8 cellular contexts compared by ENCODE assay signal in the genomic region with DNA sequence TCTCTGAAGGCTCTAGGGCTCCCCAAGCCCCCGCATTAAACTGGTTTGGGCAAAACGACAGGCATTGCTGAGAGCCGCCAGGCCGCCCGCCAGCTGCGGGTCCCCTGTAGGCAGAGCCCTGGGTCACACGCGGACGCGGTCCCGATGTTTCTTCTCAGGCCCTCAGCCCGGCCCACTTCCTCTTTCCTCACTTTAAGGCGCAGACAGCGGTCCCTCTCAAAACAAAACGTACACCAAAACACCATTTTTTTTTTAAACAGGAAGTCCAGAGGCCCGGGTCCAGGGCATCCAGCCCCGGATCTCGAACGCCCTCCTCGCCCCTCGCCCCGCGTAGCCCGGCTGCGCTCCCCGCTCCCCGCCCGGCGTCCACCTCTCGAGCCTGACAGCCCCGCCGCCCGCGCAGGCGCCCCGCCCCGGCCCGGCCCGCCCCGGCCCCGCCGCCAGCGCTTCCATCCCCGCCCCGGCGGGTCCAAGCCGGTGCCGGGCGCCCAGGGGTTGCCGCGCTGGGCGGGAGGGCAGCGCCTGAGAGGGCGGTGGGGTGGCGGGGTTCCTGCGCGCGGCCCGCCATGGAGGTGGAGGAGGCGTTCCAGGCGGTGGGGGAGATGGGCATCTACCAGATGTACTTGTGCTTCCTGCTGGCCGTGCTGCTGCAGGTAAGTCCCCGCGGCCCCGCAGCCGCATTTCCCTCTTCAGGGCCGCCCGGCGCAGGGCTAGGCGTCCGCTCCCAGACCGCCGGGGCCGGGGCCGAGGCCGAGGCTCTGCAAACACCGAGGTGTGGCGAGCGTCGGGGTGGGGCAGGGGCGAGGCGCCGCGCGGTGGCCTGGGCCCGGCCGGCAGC. TPM values are rescaled to one million over a fixed set of nuclear protein-coding genes. Genes with fewer than 3 reads are reported as not detected.
DNase-seq lines count a peak whose midpoint lies in the region; ATAC-seq and TF ChIP-seq lines count a peak whose summit lies in the region.

A gene (plus strand): TSS at position 452 of the 838 bp plus-strand sequence. CDS start 115 bp downstream, at position 567.

- DNase-seq in Calu3 = peak; percentile 51
- peak; percentile 49 for DNase-seq in RPMI7951 (ENCODE audit: low read depth)
- DNase-seq in amygdala (lab: John Stamatoyannopoulos, UW) = peak in 39 of 56 donors; percentile 24 to 80 (median 62)
- peak; percentile 74 for DNase-seq in left cardiac atrium
- DNase-seq in NCI-H1105 (lab: John Stamatoyannopoulos, UW) = no peak

- peak within 1 kb of the TSS; percentile 15 for H3K27ac ChIP-seq in parathyroid adenoma

- peak within 1 kb of the TSS; percentile 84 for H3K4me3 Mint-ChIP-seq in Calu3 (ENCODE audit: low read depth, unreplicated experiment)

- peak within 1 kb of the TSS; percentile 84 for H2AFZ ChIP-seq in parathyroid adenoma

- CTCF ChIA-PET in Calu3 (lab: Charles Lee) = interaction anchor here (0.5 kb wide), 1 partner anchor 1828 kb away, joined by 6 read pairs; no protein-coding TSS in a partner anchor

- H3K36me3 ChIP-seq in parathyroid adenoma (ENCODE audit: control insufficient read depth, insufficient read depth, low read length) = no peaks in the 10 kb centered on the region

- H3K27me3 ChIP-seq in parathyroid adenoma (ENCODE audit: control insufficient read depth, insufficient read depth, low read length) = no peaks in the 10 kb centered on the region

- H3K79me2 ChIP-seq in parathyroid adenoma = no peaks in the 10 kb centered on the region

- H3K4me1 ChIP-seq in parathyroid adenoma = no peaks in the 10 kb centered on the region

- ATAC-seq in GM19372 (IDR thresholded peaks at IDR 0.05; ENCODE audit: low read depth, unreplicated experiment) (peak; percentile 86), HG03439 (IDR thresholded peaks at IDR 0.05; ENCODE audit: unreplicated experiment) (peak; percentile 81), left cardiac atrium (peak; percentile 85 to 93)

- no TSS peak for BruUV-seq in Calu3 (replicated peaks; lab: Mats Ljungman, UMichigan)

- H3K9me3 ChIP-seq in parathyroid adenoma (ENCODE audit: control insufficient read depth, low read length) = no peaks in the 10 kb centered on the region

- no peak within 1 kb of the TSS for H3K9ac ChIP-seq in parathyroid adenoma

- H3K4me2 ChIP-seq in parathyroid adenoma (ENCODE audit: low read length) = peak within 1 kb of the TSS; percentile 76

- peaks cover 29% of the 10 kb centered on the region for H3K36me3 Mint-ChIP-seq in Calu3 (ENCODE audit: insufficient read depth, unreplicated experiment)

- no peaks in the 10 kb centered on the region for H3K9me3 Mint-ChIP-seq in Calu3 (ENCODE audit: low read depth, unreplicated experiment)

- peaks cover 17% of the 10 kb centered on the region for H3K4me1 Mint-ChIP-seq in Calu3 (ENCODE audit: low read depth, unreplicated experiment)

- intact Hi-C loops in Calu3 (cut with micrococcal nuclease; ENCODE audit: unreplicated experiment) (no loop called here), left cardiac atrium (cut with DNase I) (no loop called here)

- peak within 1 kb of the TSS; percentile 50 for H3K4me3 ChIP-seq in parathyroid adenoma (ENCODE audit: low read depth, low read length)

- no peaks in the 10 kb centered on the region for H3K27me3 Mint-ChIP-seq in Calu3 (ENCODE audit: unreplicated experiment)

- no peak for TF ChIP-seq CTCF in Calu3 (IDR thresholded peaks at IDR 0.05; ENCODE audit: unreplicated experiment)
- TF ChIP-seq CTCF in parathyroid adenoma (IDR thresholded peaks at IDR 0.05) = no peak

- H3K27ac Mint-ChIP-seq in Calu3 (ENCODE audit: unreplicated experiment) = peak within 1 kb of the TSS; percentile 98

RNA-seq across cellular contexts. Expression of the gene that starts here (rescaled TPM):
- 3.9 and 5.0 TPM in 2 replicates for total RNA-seq in Calu3 (2022)
- 0.20 and 0.60 TPM in 2 replicates for total RNA-seq in RPMI7951 (2014; rRNA removed; shearing (Covaris generic))
- total RNA-seq in left cardiac atrium = 1 to 10 TPM; 7.8 to 8.3 TPM

Comparison
In these comparisons a context has a peak if more than half of its experiments do, and no peak if none do; other contexts are left out.
1. Peak in DNase-seq in RPMI7951; RNA of the gene not detected or under 1 TPM.